Comparison of ENCODE assay signal across 18 cellular contexts in genomic region chr10:62422068-62422590, GRCh38. TPM values are rescaled to one million over a fixed set of nuclear protein-coding genes. Genes with fewer than 3 reads are reported as not detected.
DNase-seq lines count a peak whose midpoint lies in the region; ATAC-seq, FAIRE-seq and TF ChIP-seq lines count a peak whose summit lies in the region.
"Had no signal": no experiment of that assay in that cellular context is flagged by ENCODE, and none has a peak within 500 bp of the region (broad histone marks: within the 10 kb centered on the region; RNA-seq: fewer than 3 reads in every experiment).

No MANE protein-coding gene starts in this region.

- no CpG with 5 or more reads among the region's 1 CpG for WGBS in trophoblast cell (ENCODE audit: extremely low coverage, insufficient coverage, insufficient read length)

- H4K12ac ChIP-seq in trophoblast cell (ENCODE audit: low read depth, low read length) = no peak overlapping the region

- ATAC-seq in GM18498 (IDR thresholded peaks at IDR 0.05; ENCODE audit: unreplicated experiment) = no peak
- ATAC-seq: activated CD4-positive, alpha-beta T cell treated with anti-CD3 and anti-CD28 coated beads for 36 hours; body of pancreas; HepG2 had no signal

- H4K8ac ChIP-seq in trophoblast cell (ENCODE audit: low read depth, low read length) = no peak overlapping the region

- H3K14ac ChIP-seq in trophoblast cell (ENCODE audit: low read length) = no peak overlapping the region

- H3K18ac ChIP-seq in trophoblast cell (ENCODE audit: low read length) = no peak overlapping the region

- DNase-seq in ELR (ENCODE audit: low read depth) (peak; percentile 88), NCI-H226 (peak; percentile 65), endothelial cell of umbilical vein (ENCODE audit: low read depth, low spot score) (no peak), trophoblast cell (peak; percentile 65 to 89), head of caudate nucleus (no peak), inferior parietal cortex (ENCODE audit: extremely low spot score) (no peak)
- no peak for DNase-seq in activated CD4-positive, CD25-positive, alpha-beta regulatory T cell (lab: John Stamatoyannopoulos, UW)
- DNase-seq: activated CD4-positive, alpha-beta T cell treated with anti-CD3 and anti-CD28 coated beads for 36 hours; activated T-cell treated with anti-CD3 and anti-CD28 coated beads, Interleukin-2, amount 50 U/mL, for 48 hours; body of pancreas; erythroblast; kidney; naive B cell; NCI-H1694; sigmoid colon; testis had no signal

- no peak overlapping the region for H2BK120ac ChIP-seq in trophoblast cell (ENCODE audit: insufficient read depth, low read length, poor library complexity)

- H3K9me1 ChIP-seq in endothelial cell of umbilical vein (replicated peaks; ENCODE audit: control insufficient read depth, extremely low read depth, insufficient read depth, low read length) = no peaks in the 10 kb centered on the region

- no peaks in the 10 kb centered on the region for H3K9me3 ChIP-seq in endothelial cell of umbilical vein (replicated peaks; ENCODE audit: control insufficient read depth, insufficient read depth, low read length)
- H3K9me3 ChIP-seq in trophoblast cell (ENCODE audit: insufficient read depth, low read depth, low read length) = no peaks in the 10 kb centered on the region
- H3K9me3 ChIP-seq: body of pancreas, sigmoid colon, testis had no signal

- no peak overlapping the region for H3K4me3 ChIP-seq in endothelial cell of umbilical vein (replicated peaks in 1 of 3; ENCODE audit: insufficient read depth in 1 of 3, low read depth in 1 of 3, low read length in 3 of 3)
- H3K4me3 ChIP-seq in trophoblast cell (ENCODE audit: low read depth, low read length) = no peak overlapping the region
- H3K4me3 ChIP-seq: body of pancreas, sigmoid colon, testis had no signal

- no peak overlapping the region for H3K9ac ChIP-seq in endothelial cell of umbilical vein (replicated peaks; ENCODE audit: extremely low read depth, insufficient read depth, low read length)
- no peak overlapping the region for H3K9ac ChIP-seq in trophoblast cell (ENCODE audit: low read length)

- H3K27me3 ChIP-seq in endothelial cell of umbilical vein (ENCODE audit: control insufficient read depth in 2 of 2, insufficient read depth in 2 of 2, low read length in 2 of 2) (no peaks in the 10 kb centered on the region), trophoblast cell (ENCODE audit: insufficient read depth, low read length) (no peaks in the 10 kb centered on the region)
- H3K27me3 ChIP-seq: body of pancreas, sigmoid colon, testis had no signal

- no peaks in the 10 kb centered on the region for H4K20me1 ChIP-seq in endothelial cell of umbilical vein (replicated peaks; ENCODE audit: control insufficient read depth, extremely low read depth, insufficient read depth, low read length)

- POLR2A ChIA-PET in endothelial cell of umbilical vein (lab: Charles Lee) = no interaction called here

- no peaks in the 10 kb centered on the region for H3K4me1 ChIP-seq in endothelial cell of umbilical vein (ENCODE audit: control insufficient read depth, extremely low read depth, insufficient read depth, low read length)
- no peaks in the 10 kb centered on the region for H3K4me1 ChIP-seq in trophoblast cell (ENCODE audit: control insufficient read depth in 1 of 2, insufficient read depth in 2 of 2, low read length in 2 of 2)
- H3K4me1 ChIP-seq: body of pancreas, sigmoid colon, testis had no signal

- H2AFZ ChIP-seq in endothelial cell of umbilical vein (ENCODE audit: low read depth, low read length) = no peak overlapping the region
- H2AFZ ChIP-seq in trophoblast cell (ENCODE audit: insufficient read depth, low read length, poor library complexity) = no peak overlapping the region

- no peak for TF ChIP-seq POLR2A in endothelial cell of umbilical vein (IDR thresholded peaks at IDR 0.05; ENCODE audit: low read depth, low read length)

- BruUV-seq in endothelial cell of umbilical vein (replicated peaks; lab: Mats Ljungman, UMichigan) = no TSS peak

- FAIRE-seq in endothelial cell of umbilical vein (lab: Jason Lieb, UNC) = peak; percentile 24
- FAIRE-seq: HepG2, kidney had no signal

- H3K27ac ChIP-seq in endothelial cell of umbilical vein (ENCODE audit: insufficient read depth, low read depth, low read length) (no peak overlapping the region), trophoblast cell (ENCODE audit: low read depth, low read length) (no peak overlapping the region)
- H3K27ac ChIP-seq: body of pancreas, sigmoid colon, testis had no signal

- dilution Hi-C loops in endothelial cell of umbilical vein (cut with MboI; ENCODE audit: extremely low pct_ligation_motif_present, low sequenced_read_pairs) = no loop called here

- H3K4ac ChIP-seq in trophoblast cell (ENCODE audit: low read depth, low read length) = no peak overlapping the region

- H2BK5ac ChIP-seq in trophoblast cell (ENCODE audit: low read depth, low read length, poor library complexity) = no peak overlapping the region

- no peaks in the 10 kb centered on the region for H3K79me1 ChIP-seq in trophoblast cell (ENCODE audit: low read length)

- CTCF ChIA-PET in endothelial cell of umbilical vein (lab: Charles Lee) = interaction anchor here (2.0 to 2.4 kb wide), 4 partner anchors 15 to 384 kb away, joined by 5 to 40 read pairs (median 7); no protein-coding TSS in a partner anchor

- H3K79me2 ChIP-seq in endothelial cell of umbilical vein (ENCODE audit: control insufficient read depth, insufficient read depth, low read length) = no peaks in the 10 kb centered on the region
- no peaks in the 10 kb centered on the region for H3K79me2 ChIP-seq in trophoblast cell (ENCODE audit: control insufficient read depth, insufficient read depth, low read length, poor library complexity)

- H4K91ac ChIP-seq in trophoblast cell (ENCODE audit: low read depth, low read length) = no peak overlapping the region

- no peak overlapping the region for H3K23ac ChIP-seq in trophoblast cell (ENCODE audit: low read length)

- H3K4me2 ChIP-seq in endothelial cell of umbilical vein (ENCODE audit: insufficient read depth, low read length) (no peak overlapping the region), trophoblast cell (ENCODE audit: low read length) (no peak overlapping the region)

- H2AK5ac ChIP-seq in trophoblast cell (ENCODE audit: low read length) = no peak overlapping the region

- H2BK12ac ChIP-seq in trophoblast cell (ENCODE audit: low read length) = no peak overlapping the region

- intact Hi-C loops in endothelial cell of umbilical vein (cut with micrococcal nuclease) (no loop called here), head of caudate nucleus (cut with DNase I) (no loop called here)

- H3K36me3 ChIP-seq in endothelial cell of umbilical vein (ENCODE audit: control insufficient read depth in 2 of 2, extremely low read depth in 1 of 2, insufficient read depth in 2 of 2, low read length in 2 of 2) = no peaks in the 10 kb centered on the region
- no peaks in the 10 kb centered on the region for H3K36me3 ChIP-seq in trophoblast cell (ENCODE audit: control insufficient read depth in 1 of 2, insufficient read depth in 2 of 2, low read length in 2 of 2)
- H3K36me3 ChIP-seq: sigmoid colon had no signal

- no peak for TF ChIP-seq CTCF in endothelial cell of umbilical vein (IDR thresholded peaks at IDR 0.05; ENCODE audit: extremely low read depth in 1 of 2, insufficient read depth in 1 of 2, low read depth in 1 of 2, low read length in 2 of 2)

TF ChIP-seq in endothelial cell of umbilical vein, 7 proteins besides CTCF, POLR2A, EP300 and RAD21:
- TF ChIP-seq POLR2AphosphoS5 (IDR thresholded peaks at IDR 0.05; ENCODE audit: insufficient read depth, low read depth, low read length) = no peak
- no peak for TF ChIP-seq MYC (IDR thresholded peaks at IDR 0.05; ENCODE audit: low read depth, low read length)
- TF ChIP-seq GATA2 (IDR thresholded peaks at IDR 0.05; ENCODE audit: insufficient read depth, insufficient read length, low read depth, low read length) = peak; percentile 87
- peak; percentile 8 for TF ChIP-seq JUN (IDR thresholded peaks at IDR 0.05; ENCODE audit: borderline replicate concordance, insufficient read depth, insufficient read length, low read depth)
- TF ChIP-seq MAX (IDR thresholded peaks at IDR 0.05; ENCODE audit: insufficient read depth, insufficient read length) = no peak
- peak; percentile 59 for TF ChIP-seq FOS (IDR thresholded peaks at IDR 0.05; ENCODE audit: borderline replicate concordance, insufficient read depth, low read length)
- no peak for TF ChIP-seq EZH2 (IDR thresholded peaks at IDR 0.05; ENCODE audit: borderline replicate concordance, low read depth, low read length, severe bottlenecking)

RNA-seq across cellular contexts. Expression of gene ZNF365, which starts 48.0 kb away (rescaled TPM):
- 2.9 and 5.5 TPM in 2 replicates for total RNA-seq in endothelial cell of umbilical vein
- polyA plus RNA-seq in endothelial cell of umbilical vein = 0.76 and 1.3 TPM in 2 replicates
- polyA plus RNA-seq in endothelial cell of umbilical vein (2011; cell fraction: cytosol; rRNA removed) = 0.94 and 1.1 TPM in 2 replicates
- polyA plus RNA-seq in endothelial cell of umbilical vein (2011; cell fraction: nucleus; rRNA removed) = 1.9 and 2.1 TPM in 2 replicates
- polyA plus RNA-seq in endothelial cell of umbilical vein (2012) = 0.97 and 1.5 TPM in 2 replicates
- polyA minus RNA-seq in endothelial cell of umbilical vein = 1.8 and 3.3 TPM in 2 replicates
- polyA minus RNA-seq in endothelial cell of umbilical vein (2011; cell fraction: cytosol; rRNA and poly(A)+ RNA removed) = not detected
- polyA minus RNA-seq in endothelial cell of umbilical vein (2011; cell fraction: nucleus; rRNA and poly(A)+ RNA removed) = 5.0 and 6.6 TPM in 2 replicates
- 3.4 and 3.5 TPM in 2 replicates for polyA plus RNA-seq in trophoblast cell (2013)
- total RNA-seq: HepG2 had no signal
- polyA plus RNA-seq: HepG2 had no signal

Comparison
In these comparisons a context has a peak if more than half of its experiments do, and no peak if none do; other contexts are left out.
1. DNase-seq: peak in ELR (single experiment), NCI-H226 (single experiment) and trophoblast cell (2 of 2); none in endothelial cell of umbilical vein (single experiment), activated CD4-positive, CD25-positive, alpha-beta regulatory T cell (0 of 4), head of caudate nucleus (0 of 42) and inferior parietal cortex (single experiment).